ENCODE assay signal across 16 cellular contexts in the genomic region with DNA sequence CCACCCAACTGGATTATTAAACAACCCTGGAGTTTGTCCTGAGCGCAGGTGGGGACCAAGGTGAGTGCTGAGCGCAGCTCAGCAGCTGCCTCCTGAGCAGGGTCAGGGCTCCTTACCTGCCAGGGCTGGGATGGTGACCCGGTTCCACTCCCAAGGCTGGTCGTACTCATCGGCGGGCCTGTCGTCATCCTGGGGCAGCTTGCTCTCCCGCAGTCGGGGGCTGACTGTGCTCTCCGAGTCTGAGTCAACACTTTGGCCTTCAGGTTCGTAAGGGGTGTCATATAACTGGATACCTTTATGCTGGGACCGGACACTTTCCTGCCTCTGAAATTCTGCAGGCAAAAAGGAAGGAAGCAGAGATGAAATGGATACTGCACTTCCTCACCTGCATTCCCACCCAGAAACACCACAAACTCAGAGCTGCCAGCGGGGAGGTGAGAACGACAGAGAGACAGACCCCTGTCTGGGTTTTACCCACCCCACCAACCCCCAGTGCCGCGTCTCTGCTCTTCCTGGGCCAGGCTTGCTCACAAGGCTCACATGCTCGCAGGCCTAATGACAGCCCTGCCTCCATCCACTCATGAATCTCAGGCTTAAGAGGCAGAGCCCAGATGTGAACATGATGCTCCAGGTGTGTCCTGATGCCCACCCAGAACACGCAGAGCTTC.
DNase-seq lines count a peak whose midpoint lies in the region; ATAC-seq and TF ChIP-seq lines count a peak whose summit lies in the region.
"Had no signal": no experiment of that assay in that cellular context is flagged by ENCODE, and none has a peak within 500 bp of the region (broad histone marks: within the 10 kb centered on the region; RNA-seq: fewer than 3 reads in every experiment).

No MANE protein-coding gene starts in this region.

- ATAC-seq in Panc1: peak; percentile 49; the same call in 1 of the 2 replicates
- ATAC-seq: activated CD4-positive, alpha-beta T cell treated with anti-CD3 and anti-CD28 coated beads for 36 hours had no signal

- in situ Hi-C loops in Panc1 (cut with HindIII; ENCODE audit: low pct_unique_long_range_greater_than_20kb, low sequenced_read_pairs): no loop called here

- no TSS peak for BruUV-seq in Panc1 (replicated peaks; lab: Mats Ljungman, UMichigan)

- CTCF ChIA-PET in Panc1 (lab: Charles Lee): no interaction called here

- no peak overlapping the region for H2AFZ ChIP-seq in fibroblast of lung (ENCODE audit: low read length)

- H3K36me3 ChIP-seq in Panc1 (ENCODE audit: control insufficient read depth, insufficient read depth, low read length): peaks cover 4% of the 10 kb centered on the region; the same call in 1 of the 2 replicates
- H3K36me3 ChIP-seq in fibroblast of lung (ENCODE audit: control insufficient read depth, insufficient read depth, low read length): peaks cover 7% of the 10 kb centered on the region
- H3K36me3 ChIP-seq in mesodermal cell (ENCODE audit: control insufficient read depth, insufficient read depth, low read length): peaks cover 74% of the 10 kb centered on the region
- H3K36me3 ChIP-seq: adrenal gland had no signal

- H4K20me1 ChIP-seq in fibroblast of lung (ENCODE audit: control insufficient read depth, extremely low read depth, insufficient read depth, low read length): no peaks in the 10 kb centered on the region

- 82 to 95% methylated on average over 12 to 14 of the region's 18 CpGs for WGBS in mesodermal cell (ENCODE audit: insufficient coverage in 2 of 2), 2 experiments

- H3K4me2 ChIP-seq in fibroblast of lung (ENCODE audit: extremely low read depth, insufficient read depth, low read length): no peak overlapping the region

- peaks cover 24% of the 10 kb centered on the region for H3K79me2 ChIP-seq in fibroblast of lung (ENCODE audit: control insufficient read depth, insufficient read depth, low read length)

- TF ChIP-seq CTCF in Panc1 (IDR thresholded peaks at IDR 0.05) (no peak), fibroblast of lung (conservative IDR thresholded peaks at IDR 0.05 in 1 of 2, IDR thresholded peaks at IDR 0.05 in 1 of 2; ENCODE audit: low read depth in 1 of 2, low read length in 2 of 2) (no peak)

- H3K27ac ChIP-seq in Panc1 (ENCODE audit: low read length) (peak overlapping the region; percentile 29; the same call in 1 of the 2 replicates), fibroblast of lung (ENCODE audit: insufficient read depth, low read length) (peak overlapping the region; percentile 4), mesodermal cell (ENCODE audit: low read depth, low read length, severe bottlenecking) (peak overlapping the region; percentile 26)
- H3K27ac ChIP-seq: 22Rv1, thoracic aorta had no signal

- H3K4me3 ChIP-seq in Panc1 (ENCODE audit: low read depth in 2 of 2, low read length in 2 of 2) (no peak overlapping the region), fibroblast of lung (replicated peaks in 1 of 4; ENCODE audit: control extremely low read depth in 1 of 4, insufficient read depth in 1 of 4, low read depth in 3 of 4, low read length in 4 of 4) (no peak overlapping the region), mesodermal cell (ENCODE audit: extremely low read depth, insufficient read depth, low read length, poor library complexity, severe bottlenecking) (no peak overlapping the region)
- H3K4me3 ChIP-seq: adrenal gland, thoracic aorta had no signal

- H3K9ac ChIP-seq in fibroblast of lung (ENCODE audit: insufficient read depth, low read length): no peak overlapping the region

- intact Hi-C loops in Panc1 (cut with micrococcal nuclease; ENCODE audit: unreplicated experiment): no loop called here

- H3K4me1 ChIP-seq in Panc1 (ENCODE audit: control insufficient read depth, insufficient read depth, low read length): peaks cover 24% of the 10 kb centered on the region
- peaks cover 3% of the 10 kb centered on the region for H3K4me1 ChIP-seq in fibroblast of lung (ENCODE audit: control insufficient read depth, extremely low read depth, insufficient read depth, low read length)
- peaks cover 34% of the 10 kb centered on the region for H3K4me1 ChIP-seq in mesodermal cell (ENCODE audit: control insufficient read depth, insufficient read depth, low read length, poor library complexity, severe bottlenecking)

- peak; percentile 49 for DNase-seq in 8988T
- DNase-seq in Panc1 (ENCODE audit: low read depth, low spot score): no peak
- DNase-seq in fibroblast of lung (ENCODE audit: low read depth in 2 of 2): peak; percentile 54 to 88
- no peak for DNase-seq in GM03348 (ENCODE audit: low spot score)
- no peak for DNase-seq in stimulated activated CD4-positive, alpha-beta T cell treated with anti-CD3 and anti-CD28 coated beads, Interleukin-15, amount 100 ng/mL, for 24 hours
- DNase-seq in cerebellar cortex (ENCODE audit: low spot score): no peak
- no peak for DNase-seq in NCI-H226
- DNase-seq: activated CD4-positive, alpha-beta T cell treated with anti-CD3 and anti-CD28 coated beads for 36 hours; C1 segment of cervical spinal cord; cerebellar nuclear complex; DMS 273 treated with DMSO at 0.1 percent for 48 hours; NCI-H146 had no signal

- H3K27me3 ChIP-seq in Panc1 (ENCODE audit: control insufficient read depth, insufficient read depth, low read length) (no peaks in the 10 kb centered on the region), fibroblast of lung (ENCODE audit: control insufficient read depth, insufficient read depth, low read length) (no peaks in the 10 kb centered on the region)
- H3K27me3 ChIP-seq: adrenal gland had no signal

- POLR2A ChIA-PET in Panc1 (lab: Charles Lee): interaction anchor here (0.7 kb wide), 1 partner anchor 194 kb away, joined by 3 read pairs; no protein-coding TSS in a partner anchor

- no peaks in the 10 kb centered on the region for H3K9me3 ChIP-seq in Panc1 (ENCODE audit: control insufficient read depth, insufficient read depth, low read depth, low read length)
- no peaks in the 10 kb centered on the region for H3K9me3 ChIP-seq in fibroblast of lung (ENCODE audit: control insufficient read depth, insufficient read depth, low read depth, low read length)
- no peaks in the 10 kb centered on the region for H3K9me3 ChIP-seq in mesodermal cell (ENCODE audit: control insufficient read depth, low read length)
- H3K9me3 ChIP-seq: adrenal gland, thoracic aorta had no signal

Comparison
In these comparisons a context has a peak if more than half of its experiments do, and no peak if none do; other contexts are left out.
1. DNase-seq: peak in 8988T (single experiment) and fibroblast of lung (2 of 2); none in Panc1 (single experiment), GM03348 (single experiment), stimulated activated CD4-positive, alpha-beta T cell treated with anti-CD3 and anti-CD28 coated beads, Interleukin-15, amount 100 ng/mL, for 24 hours (single experiment), cerebellar cortex (single experiment) and NCI-H226 (single experiment).
2. Peak in every context shown above with its lines, with median percentiles within 50 percentile points of each other: H3K27ac ChIP-seq.